Comparison of ENCODE assay signal across 14 cellular contexts in the genomic region with DNA sequence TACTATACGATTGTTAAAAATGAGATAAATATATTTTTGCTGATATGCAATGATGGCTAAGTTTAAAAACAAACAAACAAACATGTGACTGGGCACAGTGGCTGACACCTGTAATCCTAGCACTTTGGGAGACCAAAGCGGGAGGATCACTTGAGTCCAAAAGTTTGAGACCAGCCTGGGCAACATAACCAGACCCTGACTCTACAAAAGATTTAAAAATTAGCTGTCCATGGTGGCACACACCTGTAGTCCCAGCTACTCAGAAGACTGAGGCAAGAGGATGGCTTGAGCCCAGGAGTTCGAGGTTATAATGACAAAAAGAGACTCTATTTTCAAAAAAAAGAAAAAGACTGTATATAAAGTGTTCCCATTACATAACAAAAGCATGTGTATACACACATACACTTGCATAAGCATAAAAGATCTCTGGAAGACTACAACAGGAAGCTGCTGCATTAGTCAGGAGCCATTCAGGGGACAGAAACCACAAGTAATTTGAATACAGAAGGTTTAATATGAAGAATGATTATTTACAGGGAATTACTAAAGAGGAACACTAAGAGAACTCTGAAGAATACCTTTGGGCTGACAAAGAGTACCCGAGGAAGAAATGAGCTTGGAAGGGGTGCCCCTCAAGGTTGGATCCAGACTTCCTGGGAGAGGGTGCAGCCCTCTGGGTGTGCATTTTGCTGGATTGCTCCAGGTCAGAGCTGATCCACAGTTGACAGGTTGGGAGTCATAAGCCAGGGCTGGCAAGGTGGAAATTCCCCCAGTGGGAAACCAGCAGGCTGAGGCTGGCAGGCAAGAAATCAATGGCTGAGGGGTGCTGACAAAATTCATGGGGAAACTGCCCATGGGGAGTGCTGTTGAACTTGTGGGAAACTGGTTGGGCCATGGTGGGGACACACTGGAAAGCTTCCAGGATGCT. TPM values are rescaled to one million over a fixed set of nuclear protein-coding genes. Genes with fewer than 3 reads are reported as not detected.
DNase-seq lines count a peak whose midpoint lies in the region; ATAC-seq and TF ChIP-seq lines count a peak whose summit lies in the region.
"Had no signal": no experiment of that assay in that cellular context is flagged by ENCODE, and none has a peak within 500 bp of the region (broad histone marks: within the 10 kb centered on the region; RNA-seq: fewer than 3 reads in every experiment).

No MANE protein-coding gene starts in this region.

- H3K27me3 ChIP-seq in BLaER1 treated with 17β-estradiol and CSF1 and Interleukin-3, amounts not matched to agents 10 nM and 100 nM = no peaks in the 10 kb centered on the region
- no peaks in the 10 kb centered on the region for H3K27me3 ChIP-seq in IMR-90 (ENCODE audit: control insufficient read depth, insufficient read depth, low read length)
- H3K27me3 ChIP-seq: transverse colon had no signal

- 0 out of 22 replicates have a peak, but pooled peaks cover 0 to 5% (median 0%) of the 10 kb centered on the region in 11 experiments for H3K9me3 ChIP-seq in BLaER1 treated with 17β-estradiol and CSF1 and Interleukin-3, amounts not matched to agents 10 nM and 100 nM (replicated peaks in 1 of 11)
- no peaks in the 10 kb centered on the region for H3K9me3 ChIP-seq in IMR-90 (ENCODE audit: control insufficient read depth, insufficient read depth, low read length)
- H3K9me3 ChIP-seq: transverse colon had no signal

- POLR2A ChIA-PET in IMR-90 (lab: Charles Lee; ENCODE audit: unreplicated experiment) = no interaction called here
- POLR2A ChIA-PET in WTC11 (lab: Charles Lee) = interaction anchor here (0.6 kb wide), 1 partner anchor 9 kb away, joined by 3 read pairs; no protein-coding TSS in a partner anchor
- POLR2A ChIA-PET in GM10248 (lab: Yijun Ruan, JAX) = no interaction called here

- H3K4me3 Mint-ChIP-seq in WTC11 = no peak overlapping the region
- H3K4me3 Mint-ChIP-seq: naive thymus-derived CD8-positive, alpha-beta T cell had no signal

- H3K4ac ChIP-seq in IMR-90 (ENCODE audit: low read depth, low read length) = peak overlapping the region; percentile 71

- dilution Hi-C loops in IMR-90 (cut with HindIII; ENCODE audit: low sequenced_read_pairs, unreplicated experiment) = no loop called here

- H2BK5ac ChIP-seq in IMR-90 (ENCODE audit: low read depth, low read length, poor library complexity, severe bottlenecking) = peak overlapping the region; percentile 69

- no peak for TF ChIP-seq RAD21 in IMR-90 (IDR thresholded peaks at IDR 0.05; ENCODE audit: low read length)

- 0 out of 2 replicates have a peak overlapping the region, but pooled peaks have one; percentile 18 for H4K91ac ChIP-seq in IMR-90 (ENCODE audit: insufficient read depth, low read depth, low read length)

- peak overlapping the region in 10 of 11 experiments; percentile 18 to 91 (median 70); a peak in 19 of 22 replicates for H3K4me2 ChIP-seq in BLaER1 treated with 17β-estradiol and CSF1 and Interleukin-3, amounts not matched to agents 10 nM and 100 nM
- peak overlapping the region; percentile 48; the same call in 1 of the 2 replicates for H3K4me2 ChIP-seq in IMR-90 (ENCODE audit: low read depth, low read length)

- H3K9me1 ChIP-seq in IMR-90 (ENCODE audit: insufficient read depth, low read length) = peaks cover 11% of the 10 kb centered on the region; the same call in 1 of the 2 replicates

- peaks cover 8% of the 10 kb centered on the region for H3K9me3 Mint-ChIP-seq in WTC11
- H3K9me3 Mint-ChIP-seq: naive thymus-derived CD8-positive, alpha-beta T cell had no signal

- TF ChIP-seq CTCF in IMR-90 (conservative IDR thresholded peaks at IDR 0.05; ENCODE audit: low read depth, low read length) = no peak
- TF ChIP-seq CTCF in WTC11 (IDR thresholded peaks at IDR 0.05) = no peak
- TF ChIP-seq CTCF in GM10248 (IDR thresholded peaks at IDR 0.05; ENCODE audit: control extremely low read depth, extremely low read depth, low read depth, missing control alignments) = no peak
- no peak for TF ChIP-seq CTCF in GM10266 (IDR thresholded peaks at IDR 0.05; ENCODE audit: control insufficient read depth, insufficient read depth, low read depth, missing control alignments)

- H3K27ac ChIP-seq in BLaER1 treated with 17β-estradiol and CSF1 and Interleukin-3, amounts not matched to agents 10 nM and 100 nM = peak overlapping the region in 8 of 11 experiments; percentile 42 to 86 (median 67); a peak in 17 of 22 replicates
- peak overlapping the region; percentile 73 for H3K27ac ChIP-seq in IMR-90 (ENCODE audit: insufficient read depth, low read length)
- H3K27ac ChIP-seq: transverse colon had no signal

- peak overlapping the region; percentile 7; the same call in 1 of the 2 replicates for H3K18ac ChIP-seq in IMR-90 (ENCODE audit: low read depth, low read length)

- peaks cover 0 to 9% of the 10 kb centered on the region in 2 experiments; a peak in 1 of 4 replicates for H3K79me1 ChIP-seq in IMR-90 (ENCODE audit: low read depth in 1 of 2, low read length in 2 of 2)

- peak overlapping the region in 2 of 10 experiments; percentile 20 to 36; a peak in 3 of 20 replicates for H3K4me3 ChIP-seq in BLaER1 treated with 17β-estradiol and CSF1 and Interleukin-3, amounts not matched to agents 10 nM and 100 nM
- H3K4me3 ChIP-seq in IMR-90 (ENCODE audit: insufficient read depth, low read depth, low read length) = no peak overlapping the region
- H3K4me3 ChIP-seq: transverse colon had no signal

- 100% methylated on average over 1 of the region's 4 CpGs; no CpG with 5 or more reads in 1 of the 2 experiments for WGBS in IMR-90 (ENCODE audit: extremely low coverage in 2 of 2, insufficient read length in 1 of 2), 2 experiments

- H3K27ac Mint-ChIP-seq in WTC11 = no peak overlapping the region

- H3K56ac ChIP-seq in IMR-90 (ENCODE audit: extremely low read depth, insufficient read depth, low read length) = peak overlapping the region; percentile 20; the same call in 1 of the 2 replicates

- intact Hi-C loops in IMR-90 (cut with micrococcal nuclease) = no loop called here

- DNase-seq in IMR-90 = peak; percentile 94
- DNase-seq in WTC11 (ENCODE audit: low spot score) = no peak
- DNase-seq in kidney tubule cell (ENCODE audit: low spot score) = peak; percentile 90
- no peak for DNase-seq in T-helper 1 cell
- no peak for DNase-seq in GM10248 (ENCODE audit: extremely low spot score)
- no peak for DNase-seq in GM10266 (ENCODE audit: extremely low spot score)
- DNase-seq: activated CD4-positive, alpha-beta T cell treated with anti-CD3 and anti-CD28 coated beads, Interleukin-2, amount 50 U/mL, for 1 hour; aorta; naive thymus-derived CD8-positive, alpha-beta T cell; NCI-H1092 treated with DMSO at 0.1 percent for 48 hours; stimulated activated CD4-positive, alpha-beta T cell treated with anti-CD3 and anti-CD28 coated beads, Interleukin-4, amount 100 ng/mL, for 1 hour; transverse colon had no signal

- no peaks in the 10 kb centered on the region for H4K20me1 ChIP-seq in BLaER1 treated with 17β-estradiol and CSF1 and Interleukin-3, amounts not matched to agents 10 nM and 100 nM
- no peaks in the 10 kb centered on the region for H4K20me1 ChIP-seq in IMR-90 (ENCODE audit: insufficient read depth, low read length)

- H2BK15ac ChIP-seq in IMR-90 (ENCODE audit: low read depth, low read length) = peak overlapping the region; percentile 72; the same call in 1 of the 3 replicates

- ATAC-seq in IMR-90 (ENCODE audit: low read depth) (peak; percentile 50), WTC11 (no peak), HG02759 (IDR thresholded peaks at IDR 0.05; ENCODE audit: unreplicated experiment) (no peak)
- ATAC-seq: naive thymus-derived CD8-positive, alpha-beta T cell had no signal

- H3K36me3 Mint-ChIP-seq in WTC11 = no peaks in the 10 kb centered on the region
- H3K36me3 Mint-ChIP-seq: naive thymus-derived CD8-positive, alpha-beta T cell had no signal

- peak overlapping the region; percentile 78 for H2AFZ ChIP-seq in IMR-90 (replicated peaks; ENCODE audit: low read length, poor library complexity)

- H3K27me3 Mint-ChIP-seq in WTC11 (ENCODE audit: low read depth) = no peaks in the 10 kb centered on the region

- H4K8ac ChIP-seq in IMR-90 (ENCODE audit: low read depth in 2 of 2, low read length in 2 of 2) = peak overlapping the region; percentile 45 to 57; a peak in 3 of 4 replicates

- H3K14ac ChIP-seq in IMR-90 (replicated peaks; ENCODE audit: low read depth, low read length) = peak overlapping the region; percentile 81

- peak overlapping the region; percentile 66 for H2BK20ac ChIP-seq in IMR-90 (ENCODE audit: low read depth, low read length)

- H2BK120ac ChIP-seq in IMR-90 (ENCODE audit: low read depth, low read length) = peak overlapping the region; percentile 66

- H3K4me1 ChIP-seq in BLaER1 treated with 17β-estradiol and CSF1 and Interleukin-3, amounts not matched to agents 10 nM and 100 nM = peaks cover 21 to 60% (median 48%) of the 10 kb centered on the region in 10 experiments
- peaks cover 14% of the 10 kb centered on the region for H3K4me1 ChIP-seq in IMR-90 (ENCODE audit: control insufficient read depth, insufficient read depth, low read length)

- no peaks in the 10 kb centered on the region for H3K36me3 ChIP-seq in BLaER1 treated with 17β-estradiol and CSF1 and Interleukin-3, amounts not matched to agents 10 nM and 100 nM
- no peaks in the 10 kb centered on the region for H3K36me3 ChIP-seq in IMR-90 (ENCODE audit: control insufficient read depth, insufficient read depth, low read length)
- H3K36me3 ChIP-seq: transverse colon had no signal

- BruUV-seq in IMR-90 (replicated peaks; lab: Mats Ljungman, UMichigan) = no TSS peak

- H4K5ac ChIP-seq in IMR-90 (ENCODE audit: low read depth, low read length) = no peak overlapping the region; the same call in 1 of the 2 replicates

- H3K23ac ChIP-seq in IMR-90 (ENCODE audit: low read depth, low read length) = peak overlapping the region; percentile 61; the same call in 1 of the 2 replicates

- peak overlapping the region in 4 of 11 experiments; percentile 12 to 59 (median 42); a peak in 3 of 22 replicates for H3K9ac ChIP-seq in BLaER1 treated with 17β-estradiol and CSF1 and Interleukin-3, amounts not matched to agents 10 nM and 100 nM
- H3K9ac ChIP-seq in IMR-90 (ENCODE audit: low read depth, low read length) = no peak overlapping the region

- TF ChIP-seq POLR2A in IMR-90 (IDR thresholded peaks at IDR 0.05; ENCODE audit: low read depth, low read length) = no peak

- H2AK5ac ChIP-seq in IMR-90 (ENCODE audit: low read depth, low read length) = peak overlapping the region; percentile 92

- peaks cover 38% of the 10 kb centered on the region for H3K4me1 Mint-ChIP-seq in WTC11

- in situ Hi-C loops in IMR-90 (cut with MboI; ENCODE audit: low sequenced_read_pairs) = no loop called here

- CTCF ChIA-PET in IMR-90 (lab: Yijun Ruan, JAX) = interaction anchor here (0.7 kb wide), 1 partner anchor 14 kb away, joined by 3 read pairs; no protein-coding TSS in a partner anchor
- CTCF ChIA-PET in WTC11 (lab: Charles Lee) = interaction anchor here (0.6 to 2.0 kb wide), 7 partner anchors 10 to 387 kb away, joined by 3 to 18 read pairs (median 5); a partner anchor contains a TSS
- CTCF ChIA-PET in GM10248 (lab: Yijun Ruan, JAX) = interaction anchor here (0.8 to 2.8 kb wide), 2 partner anchors 9 to 12 kb away, joined by 3 to 18 read pairs; no protein-coding TSS in a partner anchor

- H2AK9ac ChIP-seq in IMR-90 (replicated peaks; ENCODE audit: low read depth, low read length, poor library complexity) = peak overlapping the region; percentile 79

RNA-seq across cellular contexts. Expression of a gene that starts 9.2 kb away (rescaled TPM):
- total RNA-seq in IMR-90 (2012; rRNA removed) (under 0.01 TPM in 1 of 2 replicates, not detected in the other), WTC11 (2021) (1.6 to 2.4 TPM (median 2.2 TPM) in 3 replicates)
- polyA plus RNA-seq in IMR-90 (2012; rRNA removed) = not detected in 2 replicates
- not detected in 2 replicates for polyA plus RNA-seq in IMR-90 (2012; cell fraction: cytosol; rRNA removed)
- not detected in 2 replicates for polyA plus RNA-seq in IMR-90 (2012; cell fraction: nucleus; rRNA removed; ENCODE audit: low replicate concordance)
- total RNA-seq: naive thymus-derived CD8-positive, alpha-beta T cell had no signal
- polyA plus RNA-seq: naive thymus-derived CD8-positive, alpha-beta T cell had no signal

RNA-seq across cellular contexts. Expression of a gene that starts 34.8 kb away (rescaled TPM):
- total RNA-seq in IMR-90 (2012; rRNA removed) (232 and 366 TPM in 2 replicates), WTC11 (2021) (0.44 to 0.90 TPM (median 0.48 TPM) in 3 replicates)
- 302 and 364 TPM in 2 replicates for polyA plus RNA-seq in IMR-90 (2012; rRNA removed)
- polyA plus RNA-seq in IMR-90 (2012; cell fraction: cytosol; rRNA removed) = 212 and 271 TPM in 2 replicates
- polyA plus RNA-seq in IMR-90 (2012; cell fraction: nucleus; rRNA removed; ENCODE audit: low replicate concordance) = 340 and 869 TPM in 2 replicates
- total RNA-seq: naive thymus-derived CD8-positive, alpha-beta T cell had no signal
- polyA plus RNA-seq: naive thymus-derived CD8-positive, alpha-beta T cell had no signal

Comparison
In these comparisons a context has a peak if more than half of its experiments do, and no peak if none do; other contexts are left out.
1. DNase-seq: peak in IMR-90 (single experiment) and kidney tubule cell (single experiment); none in WTC11 (single experiment), T-helper 1 cell (0 of 5), GM10248 (single experiment) and GM10266 (single experiment).
2. RNA of a gene that starts 34.8 kb away (total RNA-seq): 232 to 366 TPM in IMR-90; 0.44 to 0.90 TPM in WTC11; every median in the first group is over 100 times any median in the second.